In the genomic region with DNA sequence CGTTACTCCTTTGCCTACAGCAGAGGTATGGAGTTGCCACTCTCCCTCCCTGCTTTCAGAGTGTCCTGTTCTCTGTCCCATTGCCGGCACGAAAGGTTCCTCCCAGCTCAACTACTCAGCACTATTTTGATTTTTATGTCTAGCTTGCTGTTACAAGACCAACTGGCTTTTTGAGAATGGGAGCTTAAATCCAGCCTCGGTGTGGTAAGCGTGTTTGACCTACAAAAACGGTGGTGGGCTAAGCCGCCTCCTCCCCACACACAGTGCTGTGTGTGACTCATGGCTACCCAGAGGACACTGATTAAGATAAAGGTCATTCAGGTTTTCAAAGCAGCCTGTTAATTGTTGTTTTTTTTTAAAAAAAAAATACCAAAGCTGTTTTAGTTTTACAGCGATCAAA, we compare ENCODE assay signal across 19 cellular contexts.
A peak's percentile ranks its signal among the peaks of the same experiment; 100 is the strongest.
DNase-seq lines count a peak whose midpoint lies in the region; ATAC-seq and TF ChIP-seq lines count a peak whose summit lies in the region.
"Had no signal": no experiment of that assay in that cellular context is flagged by ENCODE, and none has a peak within 500 bp of the region (broad histone marks: within the 10 kb centered on the region; RNA-seq: fewer than 3 reads in every experiment).

No MANE protein-coding gene starts in this region.

- peaks cover 33% of the 10 kb centered on the region for H3K4me1 Mint-ChIP-seq in WTC11
- H3K4me1 Mint-ChIP-seq: naive thymus-derived CD4-positive, alpha-beta T cell had no signal

- no peak for TF ChIP-seq CTCF in WTC11 (IDR thresholded peaks at IDR 0.05)

- DNase-seq in Right ventricle myocardium superior (no peak), cardiac septum (ENCODE audit: low spot score) (no peak), WTC11 (ENCODE audit: low spot score) (no peak), iris pigment epithelial cell (ENCODE audit: low read depth) (peak; percentile 38), NCI-H1092 (lab: John Stamatoyannopoulos, UW) (no peak), NCI-H146 (lab: John Stamatoyannopoulos, UW) (no peak)
- no peak for DNase-seq in activated CD4-positive, alpha-beta T cell treated with anti-CD3 and anti-CD28 coated beads, Interleukin-2, amount 50 U/mL, for 48 hours
- DNase-seq: activated CD8-positive, alpha-beta T cell treated with anti-CD3 and anti-CD28 coated beads, Interleukin-2, amount 10 ng/mL, durations not matched to agents 7 days and 5 days; CD8-positive, alpha-beta T cell; DND-41; naive thymus-derived CD4-positive, alpha-beta T cell; NCI-H2029 treated with DMSO at 0.1 percent for 48 hours; NCI-H526 treated with DMSO at 0.1 percent for 48 hours; OCI-M1; posterior cingulate gyrus; stimulated activated CD4-positive, alpha-beta T cell treated with anti-CD3 and anti-CD28 coated beads, Interleukin-15, amount 100 ng/mL, for 24 hours; stimulated activated naive CD8-positive, alpha-beta T cell treated with anti-CD3 and anti-CD28 coated beads, Interleukin-15, Interleukin-2, amounts not matched to agents 100 U/mL and 50 U/mL, for 24 hours had no signal

- intact Hi-C loops in Right ventricle myocardium superior (cut with DNase I) (loop anchor here (10.0 kb wide), 1 partner anchor 311 kb away; no protein-coding TSS in a partner anchor), cardiac septum (cut with DNase I) (no loop called here)

- peak overlapping the region; percentile 46; the same call in 1 of the 2 replicates for H3K27ac Mint-ChIP-seq in WTC11
- H3K27ac Mint-ChIP-seq: activated CD8-positive, alpha-beta T cell treated with anti-CD3 and anti-CD28 coated beads, Interleukin-2, amount 10 ng/mL, durations not matched to agents 7 days and 5 days; CD8-positive, alpha-beta T cell; naive thymus-derived CD4-positive, alpha-beta T cell had no signal

- CTCF ChIA-PET in WTC11 (lab: Charles Lee) = no interaction called here

- POLR2A ChIA-PET in WTC11 (lab: Charles Lee) = no interaction called here

- no peaks in the 10 kb centered on the region for H3K9me3 Mint-ChIP-seq in WTC11
- H3K9me3 Mint-ChIP-seq: CD8-positive, alpha-beta T cell had no signal

- H3K36me3 Mint-ChIP-seq in WTC11 = no peaks in the 10 kb centered on the region
- H3K36me3 Mint-ChIP-seq: CD8-positive, alpha-beta T cell had no signal

- no peaks in the 10 kb centered on the region for H3K27me3 Mint-ChIP-seq in WTC11 (ENCODE audit: low read depth)

- no peak overlapping the region for H3K4me3 Mint-ChIP-seq in WTC11
- H3K4me3 Mint-ChIP-seq: activated CD8-positive, alpha-beta T cell treated with anti-CD3 and anti-CD28 coated beads, Interleukin-2, amount 10 ng/mL, durations not matched to agents 7 days and 5 days; CD8-positive, alpha-beta T cell; naive thymus-derived CD4-positive, alpha-beta T cell had no signal

- ATAC-seq in Right ventricle myocardium superior (ENCODE audit: poor library complexity) (peak; percentile 34), WTC11 (0 out of 2 replicates have a peak, but pooled peaks have one; percentile 32), HG02588 (IDR thresholded peaks at IDR 0.05; ENCODE audit: unreplicated experiment) (no peak)
- ATAC-seq: A549; activated CD8-positive, alpha-beta T cell treated with anti-CD3 and anti-CD28 coated beads, Interleukin-2, amount 10 ng/mL, durations not matched to agents 7 days and 5 days; CD8-positive, alpha-beta T cell; naive thymus-derived CD4-positive, alpha-beta T cell; stimulated activated naive CD8-positive, alpha-beta T cell treated with anti-CD3 and anti-CD28 coated beads, Interleukin-15, Interleukin-2, amounts not matched to agents 100 U/mL and 50 U/mL, for 24 hours had no signal

TF ChIP-seq in WTC11, 78 proteins besides CTCF, POLR2A, EP300 and RAD21:
- TF ChIP-seq KAT7 (CRISPR knock-in tag; IDR thresholded peaks at IDR 0.05; ENCODE audit: borderline replicate concordance) = no peak
